Comparison of ENCODE assay signal across 14 cellular contexts in the genomic region with DNA sequence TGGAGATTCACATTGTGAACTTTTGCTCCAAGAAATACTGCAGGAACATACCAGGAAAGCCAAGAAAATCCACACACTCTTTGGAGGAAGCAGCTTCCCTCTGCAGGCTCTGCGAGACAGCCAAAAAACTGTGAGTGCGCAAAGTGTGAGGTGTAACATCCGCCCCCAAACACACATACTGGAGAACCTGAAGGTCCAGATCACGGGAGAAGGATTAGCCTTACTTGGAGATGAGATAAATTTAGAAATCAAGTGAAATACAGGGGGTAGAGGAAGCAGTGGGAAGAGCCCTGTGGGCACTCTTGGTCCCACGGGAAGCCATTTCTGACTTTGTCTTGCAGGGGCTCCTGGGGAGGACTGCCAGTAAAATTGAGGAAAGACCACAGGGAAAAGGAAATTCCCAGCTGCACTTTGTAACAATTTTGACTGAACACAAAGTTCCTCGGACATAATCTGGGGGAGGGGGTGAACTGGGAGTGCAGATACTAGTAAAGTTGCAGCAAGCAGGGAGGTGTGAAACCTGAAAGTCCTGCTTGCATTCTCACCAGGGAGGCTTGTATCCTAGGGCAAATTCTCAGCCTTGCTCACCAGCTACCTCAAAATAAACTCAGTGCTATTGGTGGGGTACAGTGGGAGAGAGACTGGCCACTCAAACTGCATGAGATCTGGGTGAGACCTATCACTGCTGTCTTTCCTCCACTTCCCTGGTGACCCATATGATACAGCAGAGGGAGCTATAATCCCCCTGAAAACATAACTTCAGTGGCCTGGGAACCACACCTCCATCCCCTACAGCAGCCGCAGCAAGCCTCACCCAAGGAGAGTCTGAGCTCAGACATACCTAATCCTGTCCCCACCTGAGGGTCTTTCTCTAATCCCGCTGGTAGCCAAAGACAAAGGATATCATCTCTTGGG.
DNase-seq lines count a peak whose midpoint lies in the region; ATAC-seq and TF ChIP-seq lines count a peak whose summit lies in the region.
"Had no signal": no experiment of that assay in that cellular context is flagged by ENCODE, and none has a peak within 500 bp of the region (broad histone marks: within the 10 kb centered on the region; RNA-seq: fewer than 3 reads in every experiment).

No MANE protein-coding gene starts in this region.

- no peak for ATAC-seq in activated T-cell treated with anti-CD3 and anti-CD28 coated beads, Interleukin-2, amount 50 U/mL, for 72 hours (replicated peaks in 1 of 2)
- no peak for ATAC-seq in HG03460 (IDR thresholded peaks at IDR 0.05; ENCODE audit: unreplicated experiment)

- H3K4me3 Mint-ChIP-seq in neural crest cell: no peak overlapping the region
- no peak overlapping the region for H3K4me3 Mint-ChIP-seq in activated T-cell treated with anti-CD3 and anti-CD28 coated beads, Interleukin-2, amount 50 U/mL, for 72 hours

- H3K27ac ChIP-seq in MM.1S (ENCODE audit: low read length): no peak overlapping the region; the same call in 1 of the 2 replicates
- H3K27ac ChIP-seq: stomach had no signal

- no peaks in the 10 kb centered on the region for H3F3A ChIP-seq in MM.1S (ENCODE audit: insufficient read depth, low read length)

- no peaks in the 10 kb centered on the region for H3K27me3 ChIP-seq in MM.1S (replicated peaks; ENCODE audit: insufficient read depth, low read length)
- H3K27me3 ChIP-seq: stomach had no signal

- H3K9ac ChIP-seq in MM.1S (ENCODE audit: low read length): no peak overlapping the region

- H3K36me3 ChIP-seq in MM.1S (replicated peaks; ENCODE audit: insufficient read depth, low read length): no peaks in the 10 kb centered on the region
- H3K36me3 ChIP-seq: stomach had no signal

- H3K4me1 Mint-ChIP-seq in neural crest cell: no peaks in the 10 kb centered on the region
- no peaks in the 10 kb centered on the region for H3K4me1 Mint-ChIP-seq in activated T-cell treated with anti-CD3 and anti-CD28 coated beads, Interleukin-2, amount 50 U/mL, for 72 hours (ENCODE audit: low read depth)

- H3K36me3 Mint-ChIP-seq in neural crest cell (ENCODE audit: low read depth): peaks cover 19% of the 10 kb centered on the region
- H3K36me3 Mint-ChIP-seq in activated T-cell treated with anti-CD3 and anti-CD28 coated beads, Interleukin-2, amount 50 U/mL, for 72 hours (ENCODE audit: insufficient read depth in 2 of 2): peaks cover 0 to 5% of the 10 kb centered on the region in 2 donors

- DNase-seq in GM12865 (ENCODE audit: low read depth) (peak; percentile 12), MM.1S (peak; percentile 56), choroid plexus epithelial cell (ENCODE audit: low read depth) (peak; percentile 13), neural crest cell (ENCODE audit: low read depth, low spot score) (no peak), occipital lobe (lab: John Stamatoyannopoulos, UW) (no peak), DMS153 treated with DMSO at 0.1 percent for 48 hours (lab: John Stamatoyannopoulos, UW; ENCODE audit: unreplicated experiment) (no peak)
- DNase-seq in activated T-cell treated with anti-CD3 and anti-CD28 coated beads, Interleukin-2, amount 50 U/mL, for 72 hours: no peak
- DNase-seq: amniotic stem cell, NCI-H1092 treated with DMSO at 0.1 percent for 48 hours, NCI-H510A, SHP77 treated with DMSO at 0.1 percent for 48 hours, stomach had no signal

- peaks cover 7% of the 10 kb centered on the region for H3K4me1 ChIP-seq in MM.1S (ENCODE audit: low read length)
- H3K4me1 ChIP-seq: Caco-2, stomach had no signal

- H3K9me3 ChIP-seq in MM.1S (replicated peaks; ENCODE audit: insufficient read depth, low read length): no peaks in the 10 kb centered on the region
- H3K9me3 ChIP-seq: Caco-2 had no signal

- no peaks in the 10 kb centered on the region for H3K9me2 ChIP-seq in MM.1S (replicated peaks; ENCODE audit: insufficient read depth, low read length)

- H4K20me1 ChIP-seq in MM.1S (ENCODE audit: insufficient read depth, low read length): no peaks in the 10 kb centered on the region

- H3K27ac Mint-ChIP-seq in neural crest cell (ENCODE audit: unreplicated experiment): no peak overlapping the region
- no peak overlapping the region for H3K27ac Mint-ChIP-seq in activated T-cell treated with anti-CD3 and anti-CD28 coated beads, Interleukin-2, amount 50 U/mL, for 72 hours

- peak overlapping the region; percentile 41; the same call in 1 of the 2 replicates for H3K4me2 ChIP-seq in MM.1S (ENCODE audit: low read depth, low read length)

- no peaks in the 10 kb centered on the region for H3K27me3 Mint-ChIP-seq in neural crest cell (ENCODE audit: low read depth)
- no peaks in the 10 kb centered on the region for H3K27me3 Mint-ChIP-seq in activated T-cell treated with anti-CD3 and anti-CD28 coated beads, Interleukin-2, amount 50 U/mL, for 72 hours (ENCODE audit: low read depth)

- no peaks in the 10 kb centered on the region for H3K79me2 ChIP-seq in MM.1S (ENCODE audit: low read length)

- H3K4me3 ChIP-seq in GM12865 (ENCODE audit: low read depth, low read length) (no peak overlapping the region), MM.1S (ENCODE audit: low read length) (no peak overlapping the region), choroid plexus epithelial cell (ENCODE audit: low read depth, low read length) (no peak overlapping the region)
- H3K4me3 ChIP-seq: stomach had no signal

- TF ChIP-seq CTCF in GM12865 (IDR thresholded peaks at IDR 0.05; ENCODE audit: insufficient read depth, low read depth, low read length, missing control alignments) (peak; percentile 14), MM.1S (IDR thresholded peaks at IDR 0.05; ENCODE audit: low read length) (peak; percentile 49), choroid plexus epithelial cell (conservative IDR thresholded peaks at IDR 0.05; ENCODE audit: low read depth, low read length) (peak; percentile 33), neural crest cell (conservative IDR thresholded peaks at IDR 0.05) (peak; percentile 49)

- peaks cover 20% of the 10 kb centered on the region for H3K9me3 Mint-ChIP-seq in neural crest cell
- peaks cover 6 to 8% of the 10 kb centered on the region in 2 donors for H3K9me3 Mint-ChIP-seq in activated T-cell treated with anti-CD3 and anti-CD28 coated beads, Interleukin-2, amount 50 U/mL, for 72 hours

- peak overlapping the region; percentile 24; the same call in 1 of the 2 replicates for H2AFZ ChIP-seq in MM.1S (ENCODE audit: low read length)

Comparison
In these comparisons a context has a peak if more than half of its experiments do, and no peak if none do; other contexts are left out.
1. DNase-seq: peak in GM12865 (single experiment), MM.1S (single experiment) and choroid plexus epithelial cell (single experiment); none in neural crest cell (single experiment), activated T-cell treated with anti-CD3 and anti-CD28 coated beads, Interleukin-2, amount 50 U/mL, for 72 hours (0 of 2), occipital lobe (single experiment) and DMS153 treated with DMSO at 0.1 percent for 48 hours (single experiment).
2. Peak in every context shown above with its lines, with median percentiles within 50 percentile points of each other: CTCF ChIP-seq.